In the genomic region with DNA sequence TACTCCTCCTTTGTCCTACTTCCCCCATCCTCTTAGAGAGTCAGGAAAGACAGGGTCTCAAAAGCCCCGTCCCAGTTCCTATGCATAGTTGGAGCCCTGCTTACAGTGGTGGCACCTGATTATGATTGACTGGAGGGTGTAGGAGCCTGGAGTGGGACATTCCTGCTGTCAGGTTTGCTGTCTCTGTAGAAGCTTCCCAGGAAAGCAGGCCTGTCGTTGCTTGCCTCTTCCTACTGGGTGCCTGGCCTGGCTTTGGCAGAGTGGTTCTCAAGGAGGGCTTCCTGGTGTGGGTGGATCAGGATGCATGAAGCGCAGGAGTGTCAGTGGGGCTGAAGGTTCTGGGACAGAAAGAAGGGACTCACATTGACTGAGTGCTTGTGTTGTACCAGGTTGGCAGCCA, we compare ENCODE assay signal across 13 cellular contexts. TPM values are rescaled to one million over a fixed set of nuclear protein-coding genes. Genes with fewer than 3 reads are reported as not detected.
"Had no signal": no experiment of that assay in that cellular context is flagged by ENCODE, and none has a peak within 500 bp of the region (broad histone marks: within the 10 kb centered on the region; RNA-seq: fewer than 3 reads in every experiment).

No MANE protein-coding gene starts in this region.

- H3K9me3 Mint-ChIP-seq: HFFc6 had no signal

- DNase-seq: GM23248, GOT3, H7, HFFc6, KBM-7 had no signal

- H3K27me3 Mint-ChIP-seq: IgD-negative memory B cell had no signal

- H3K4me2 ChIP-seq: KMS-11 had no signal

- H2AFZ ChIP-seq: GM23248 had no signal

- ATAC-seq: HCT116, HepG2 had no signal

- H3K27ac ChIP-seq: GM23248, HL-60, KMS-11 had no signal

- H3K27ac Mint-ChIP-seq: HFFc6, IgD-negative memory B cell had no signal

- FAIRE-seq: HepG2 had no signal

- H3K4me3 Mint-ChIP-seq: HFFc6, IgD-negative memory B cell had no signal

- H3K9ac ChIP-seq: GM23248, KMS-11 had no signal

- H3K9me3 ChIP-seq: HAP-1 had no signal

- H3K4me3 ChIP-seq: GM23248, HAP-1 had no signal

RNA-seq across cellular contexts. Expression of a gene that starts 14.3 kb away (rescaled TPM):
- total RNA-seq: GM23248, H4, H7, HepG2, HFFc6, HT1080 had no signal
- polyA plus RNA-seq: GM23248, HepG2, IgD-negative memory B cell had no signal
